In the genomic region with DNA sequence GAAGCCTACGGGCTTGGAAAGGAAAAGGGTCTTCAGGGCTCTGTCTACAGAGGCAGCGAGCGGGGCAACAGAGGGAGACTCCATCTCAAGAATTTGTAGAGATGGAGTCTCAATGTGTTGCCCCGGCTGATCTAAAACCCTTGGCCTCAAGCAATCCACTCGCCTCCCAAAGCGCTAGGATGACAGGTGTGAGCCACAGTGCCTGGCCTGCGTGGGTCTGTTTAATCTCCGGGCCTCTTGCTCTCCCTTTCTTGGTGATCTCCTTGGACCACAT, we compare ENCODE assay signal across 8 cellular contexts. TPM values are rescaled to one million over a fixed set of nuclear protein-coding genes. Genes with fewer than 3 reads are reported as not detected.
DNase-seq lines count a peak whose midpoint lies in the region; ATAC-seq and TF ChIP-seq lines count a peak whose summit lies in the region.

No MANE protein-coding gene starts in this region.

- H3K4me3 ChIP-seq in BLaER1 (no peak overlapping the region), HUES64 (ENCODE audit: low read length) (no peak overlapping the region)

- H3K4me3 Mint-ChIP-seq in brain (no peak overlapping the region), naive B cell (peak overlapping the region in 1 of 8 donors; percentile 48)

- in situ Hi-C loops in GM13976 (cut with MboI; ENCODE audit: low sequenced_read_pairs, unreplicated experiment) = no loop called here

- H3K4me2 ChIP-seq in BLaER1 = peak overlapping the region; percentile 97

- H3K27me3 ChIP-seq in BLaER1 = no peaks in the 10 kb centered on the region
- H3K27me3 ChIP-seq in HUES64 (ENCODE audit: insufficient read depth, low read length) = no peaks in the 10 kb centered on the region

- peaks cover 100% of the 10 kb centered on the region for H4K20me1 ChIP-seq in BLaER1

- H3K27me3 Mint-ChIP-seq in brain (no peaks in the 10 kb centered on the region), naive B cell (no peaks in the 10 kb centered on the region)

- H3K4me1 ChIP-seq in BLaER1 = peaks cover 80% of the 10 kb centered on the region
- H3K4me1 ChIP-seq in HUES64 (ENCODE audit: insufficient read depth, low read length) = no peaks in the 10 kb centered on the region; the same call in 1 of the 2 replicates

- peaks cover 59% of the 10 kb centered on the region for H3K4me1 Mint-ChIP-seq in brain
- H3K4me1 Mint-ChIP-seq in naive B cell = peaks cover 41 to 57% (median 46%) of the 10 kb centered on the region in 3 donors

- H3K9me3 ChIP-seq in BLaER1 (peaks cover 7% of the 10 kb centered on the region; the same call in 1 of the 2 replicates), HUES64 (ENCODE audit: insufficient read depth, low read depth, low read length) (no peaks in the 10 kb centered on the region)

- H3K9me3 Mint-ChIP-seq in brain (peaks cover 0 to 9% (median 0%) of the 10 kb centered on the region in 5 experiments), naive B cell (no peaks in the 10 kb centered on the region)

- 77% methylated on average over 8 of the region's 8 CpGs for WGBS in HUES64

- DNase-seq in naive B cell (no peak), NCI-H345 treated with DMSO at 0.1 percent for 48 hours (lab: John Stamatoyannopoulos, UW; ENCODE audit: unreplicated experiment) (no peak), GM13976 (ENCODE audit: low spot score) (no peak), NCI-H526 (lab: John Stamatoyannopoulos, UW) (no peak)

- H3K36me3 Mint-ChIP-seq in brain (peaks cover 66% of the 10 kb centered on the region), naive B cell (peaks cover 0 to 15% of the 10 kb centered on the region in 2 donors)

- H3K27ac Mint-ChIP-seq in brain = peak overlapping the region; percentile 70 to 93 (median 83)
- H3K27ac Mint-ChIP-seq in naive B cell = peak overlapping the region in 4 of 6 donors; percentile 49 to 94 (median 90)

- ATAC-seq in naive B cell (ENCODE audit: low read depth in 2 of 2) (no peak), GM18519 (IDR thresholded peaks at IDR 0.05; ENCODE audit: low FRiP score, unreplicated experiment) (no peak)

- H3K36me3 ChIP-seq in BLaER1 (peaks cover 91% of the 10 kb centered on the region), HUES64 (ENCODE audit: insufficient read depth, low read length) (peaks cover 46% of the 10 kb centered on the region)

- H3K9ac ChIP-seq in BLaER1 = peak overlapping the region; percentile 51
- peak overlapping the region; percentile 18; the same call in 1 of the 2 replicates for H3K9ac ChIP-seq in HUES64 (ENCODE audit: low read depth, low read length)

- no peak for TF ChIP-seq CTCF in brain (conservative IDR thresholded peaks at IDR 0.05)
- TF ChIP-seq CTCF in GM13976 (IDR thresholded peaks at IDR 0.05; ENCODE audit: borderline replicate concordance, control extremely low read depth, extremely low read depth, insufficient read depth, missing control alignments) = no peak

- H3K27ac ChIP-seq in BLaER1 = peak overlapping the region; percentile 51
- H3K27ac ChIP-seq in HUES64 (ENCODE audit: low read depth, low read length) = peak overlapping the region; percentile 70

RNA-seq across cellular contexts. Expression of a gene that starts 8.1 kb away (rescaled TPM):
- 1,594 TPM for polyA plus RNA-seq in HUES64 (2013, experiment 1 of 2)
- polyA plus RNA-seq in HUES64 (2013, experiment 2 of 2) = 1,629 TPM
- polyA plus RNA-seq in brain (ENCODE audit: insufficient read depth, low read depth, low replicate concordance) (2,244 TPM), naive B cell (ENCODE audit: low read depth in 6 of 6) (1,000 to 10,000 TPM in 3 of 6 donors, 100 to 1,000 TPM in 3; 849 to 1,278 (median 1,006) TPM)

RNA-seq across cellular contexts. Expression of a gene that starts 14.1 kb away (rescaled TPM):
- not detected for polyA plus RNA-seq in HUES64 (2013, experiment 1 of 2)
- polyA plus RNA-seq in HUES64 (2013, experiment 2 of 2) = not detected
- polyA plus RNA-seq in brain (ENCODE audit: insufficient read depth, low read depth, low replicate concordance) = 0.29 TPM
- polyA plus RNA-seq in naive B cell (ENCODE audit: low read depth in 6 of 6) = 1 to 10 TPM in 1 of 6 donors, under 1 TPM in 5; 0.29 to 4.6 (median 0.39) TPM

RNA-seq across cellular contexts. Expression of a gene that starts 17.6 kb away (rescaled TPM):
- polyA plus RNA-seq in HUES64 (2013, experiment 1 of 2) = 24.2 TPM
- polyA plus RNA-seq in HUES64 (2013, experiment 2 of 2) = 24.9 TPM
- polyA plus RNA-seq in brain (ENCODE audit: insufficient read depth, low read depth, low replicate concordance) = 73.5 TPM
- 10 to 100 TPM; 22.3 to 40.0 (median 32.1) TPM for polyA plus RNA-seq in naive B cell (ENCODE audit: low read depth in 6 of 6)

RNA-seq across cellular contexts. Expression of a gene that starts 19.3 kb away (rescaled TPM):
- 74.7 TPM for polyA plus RNA-seq in HUES64 (2013, experiment 1 of 2)
- 81.0 TPM for polyA plus RNA-seq in HUES64 (2013, experiment 2 of 2)
- polyA plus RNA-seq in brain (ENCODE audit: insufficient read depth, low read depth, low replicate concordance) = 94.4 TPM
- polyA plus RNA-seq in naive B cell (ENCODE audit: low read depth in 6 of 6) = 10 to 100 TPM in 4 of 6 donors, 1 to 10 TPM in 2; 7.0 to 13.5 (median 11.3) TPM

RNA-seq across cellular contexts. Expression of a gene that starts 33.9 kb away (rescaled TPM):
- polyA plus RNA-seq in HUES64 (2013, experiment 1 of 2) = not detected
- polyA plus RNA-seq in HUES64 (2013, experiment 2 of 2) = not detected
- polyA plus RNA-seq in brain (ENCODE audit: insufficient read depth, low read depth, low replicate concordance) = 0.24 TPM
- polyA plus RNA-seq in naive B cell (ENCODE audit: low read depth in 6 of 6) = 1 to 10 TPM in 1 of 6 donors, under 1 TPM in 2, not detected in 3; 0.18 to 1.5 (median 0.66) TPM
